Comparison of ENCODE assay signal across 10 cellular contexts in the genomic region with DNA sequence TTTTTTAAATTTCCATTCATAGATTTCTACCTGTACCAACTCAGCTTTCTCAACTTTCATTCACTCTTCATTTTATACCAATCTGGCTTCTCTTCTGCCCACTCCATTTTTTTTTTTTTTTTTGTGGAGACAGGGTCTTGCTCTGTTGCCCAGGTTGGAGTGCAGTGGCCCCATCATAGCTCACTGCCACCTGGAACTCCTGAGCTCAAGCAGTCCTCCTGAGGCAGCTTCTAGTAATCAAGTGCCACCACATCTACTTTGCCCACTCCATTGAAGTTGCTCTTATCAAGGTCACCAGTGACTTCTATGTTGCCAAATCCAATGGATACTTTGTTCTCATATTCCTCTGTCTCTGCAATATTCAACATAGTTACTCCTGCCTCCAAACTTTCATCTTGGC. TPM values are rescaled to one million over a fixed set of nuclear protein-coding genes. Genes with fewer than 3 reads are reported as not detected.
DNase-seq lines count a peak whose midpoint lies in the region; ATAC-seq and TF ChIP-seq lines count a peak whose summit lies in the region.
"Had no signal": no experiment of that assay in that cellular context is flagged by ENCODE, and none has a peak within 500 bp of the region (broad histone marks: within the 10 kb centered on the region; RNA-seq: fewer than 3 reads in every experiment).

No MANE protein-coding gene starts in this region.

- no peak for DNase-seq in activated naive CD4-positive, alpha-beta T cell treated with anti-CD3 and anti-CD28 coated beads for 36 hours
- DNase-seq in activated naive CD4-positive, alpha-beta T cell (lab: John Stamatoyannopoulos, UW) = no peak
- DNase-seq in T-helper 17 cell = no peak
- DNase-seq in fibroblast of pulmonary artery (ENCODE audit: low read depth) = no peak
- DNase-seq in smooth muscle cell (lab: John Stamatoyannopoulos, UW; ENCODE audit: unreplicated experiment) = no peak
- DNase-seq in T-helper 9 cell = no peak
- DNase-seq in G401 (ENCODE audit: low spot score) = no peak
- DNase-seq: MV-4-11 had no signal

- H3K9ac ChIP-seq in smooth muscle cell (ENCODE audit: low read depth) = no peak overlapping the region

- no peaks in the 10 kb centered on the region for H3K27me3 ChIP-seq in smooth muscle cell (ENCODE audit: low read depth)
- H3K27me3 ChIP-seq: suprapubic skin had no signal

- intact Hi-C loops in activated naive CD4-positive, alpha-beta T cell treated with anti-CD3 and anti-CD28 coated beads for 36 hours (cut with micrococcal nuclease) = loop anchor here (2.0 to 5.0 kb wide), 2 partner anchors 55 to 289 kb away; a partner anchor contains a TSS

- no peaks in the 10 kb centered on the region for H3K9me3 ChIP-seq in T-helper 17 cell (ENCODE audit: control insufficient read depth, low read length, poor library complexity, severe bottlenecking)
- no peaks in the 10 kb centered on the region for H3K9me3 ChIP-seq in smooth muscle cell (replicated peaks; ENCODE audit: low read depth)
- H3K9me3 ChIP-seq: suprapubic skin had no signal

- H3K4me2 ChIP-seq in smooth muscle cell = peak overlapping the region; percentile 95

- H3K4me3 Mint-ChIP-seq in activated naive CD4-positive, alpha-beta T cell treated with anti-CD3 and anti-CD28 coated beads for 36 hours = peak overlapping the region; percentile 98
- peak overlapping the region; percentile 99 for H3K4me3 Mint-ChIP-seq in T-helper 17 cell

- peaks cover 4% of the 10 kb centered on the region for H3F3A ChIP-seq in smooth muscle cell (ENCODE audit: low read depth)

- no peaks in the 10 kb centered on the region for H3K36me3 ChIP-seq in smooth muscle cell (ENCODE audit: low read depth)

- no peak overlapping the region for H2AFZ ChIP-seq in smooth muscle cell (ENCODE audit: low read depth)

- peaks cover 94% of the 10 kb centered on the region for H3K79me2 ChIP-seq in smooth muscle cell (ENCODE audit: low read depth)

- no peaks in the 10 kb centered on the region for H3K9me3 Mint-ChIP-seq in activated naive CD4-positive, alpha-beta T cell treated with anti-CD3 and anti-CD28 coated beads for 36 hours

- peaks cover 63% of the 10 kb centered on the region for H3K4me1 Mint-ChIP-seq in activated naive CD4-positive, alpha-beta T cell treated with anti-CD3 and anti-CD28 coated beads for 36 hours (ENCODE audit: low read depth)
- H3K4me1 Mint-ChIP-seq in T-helper 17 cell = peaks cover 56% of the 10 kb centered on the region

- in situ Hi-C loops in G401 (cut with HindIII; ENCODE audit: low sequenced_read_pairs) = no loop called here

- CTCF ChIA-PET in activated naive CD4-positive, alpha-beta T cell treated with anti-CD3 and anti-CD28 coated beads for 36 hours (lab: Charles Lee) = interaction anchor here (4.3 kb wide), 1 partner anchor 18 kb away, joined by 56 read pairs; a partner anchor contains a TSS

- peak overlapping the region; percentile 100 for H3K27ac Mint-ChIP-seq in activated naive CD4-positive, alpha-beta T cell treated with anti-CD3 and anti-CD28 coated beads for 36 hours
- H3K27ac Mint-ChIP-seq in T-helper 17 cell = peak overlapping the region; percentile 100

- TF ChIP-seq CTCF in fibroblast of pulmonary artery (IDR thresholded peaks at IDR 0.05; ENCODE audit: low read length, missing control alignments) = no peak
- TF ChIP-seq CTCF in smooth muscle cell (IDR thresholded peaks at IDR 0.05; ENCODE audit: borderline replicate concordance, insufficient read depth, poor library complexity, severe bottlenecking) = no peak

- peak overlapping the region; percentile 98 for H3K4me3 ChIP-seq in fibroblast of pulmonary artery (replicated peaks; ENCODE audit: low read depth, low read length)
- peak overlapping the region; percentile 88 for H3K4me3 ChIP-seq in smooth muscle cell

- H3K27me3 Mint-ChIP-seq in activated naive CD4-positive, alpha-beta T cell treated with anti-CD3 and anti-CD28 coated beads for 36 hours (ENCODE audit: low read depth) = no peaks in the 10 kb centered on the region
- H3K27me3 Mint-ChIP-seq in T-helper 17 cell = no peaks in the 10 kb centered on the region

- no peak overlapping the region for H3K27ac ChIP-seq in smooth muscle cell (ENCODE audit: low read depth)
- H3K27ac ChIP-seq: suprapubic skin had no signal

- peaks cover 17% of the 10 kb centered on the region for H3K4me1 ChIP-seq in smooth muscle cell (ENCODE audit: low read depth)

- peaks cover 56% of the 10 kb centered on the region for H4K20me1 ChIP-seq in smooth muscle cell (ENCODE audit: low read depth)

- peaks cover 28% of the 10 kb centered on the region for H3K36me3 Mint-ChIP-seq in activated naive CD4-positive, alpha-beta T cell treated with anti-CD3 and anti-CD28 coated beads for 36 hours (ENCODE audit: low read depth)
- peaks cover 18% of the 10 kb centered on the region for H3K36me3 Mint-ChIP-seq in T-helper 17 cell (ENCODE audit: low read depth)

- ATAC-seq in T-helper 17 cell (no peak), GM18909 (IDR thresholded peaks at IDR 0.05; ENCODE audit: poor library complexity, unreplicated experiment) (no peak)

RNA-seq across cellular contexts. Expression of a gene that starts 1.7 kb away (rescaled TPM):
- total RNA-seq in activated naive CD4-positive, alpha-beta T cell treated with anti-CD3 and anti-CD28 coated beads for 36 hours = 10 to 100 TPM; 50.8 to 52.1 TPM
- 100 to 1,000 TPM; 136 to 139 TPM for total RNA-seq in T-helper 17 cell
- total RNA-seq in smooth muscle cell = 48.5 and 64.0 TPM in 2 replicates
- 22.4 and 26.1 TPM in 2 replicates for polyA plus RNA-seq in smooth muscle cell
- 24.4 and 43.0 TPM in 2 replicates for total RNA-seq in G401 (2014; rRNA removed; shearing (Covaris generic))

RNA-seq across cellular contexts. Expression of a gene that starts 2.0 kb away (rescaled TPM):
- total RNA-seq in activated naive CD4-positive, alpha-beta T cell treated with anti-CD3 and anti-CD28 coated beads for 36 hours = 10 to 100 TPM; 30.3 to 30.9 TPM
- total RNA-seq in T-helper 17 cell = 10 to 100 TPM; 31.5 to 38.5 TPM
- 78.8 and 88.6 TPM in 2 replicates for total RNA-seq in smooth muscle cell
- polyA plus RNA-seq in smooth muscle cell = 87.9 and 96.5 TPM in 2 replicates
- total RNA-seq in G401 (2014; rRNA removed; shearing (Covaris generic)) = 57.7 and 73.3 TPM in 2 replicates

RNA-seq across cellular contexts. Expression of a gene that starts 18.8 kb away (rescaled TPM):
- 10 to 100 TPM; 89.4 to 92.0 TPM for total RNA-seq in activated naive CD4-positive, alpha-beta T cell treated with anti-CD3 and anti-CD28 coated beads for 36 hours
- 100 to 1,000 TPM; 136 to 153 TPM for total RNA-seq in T-helper 17 cell
- 63.5 and 93.3 TPM in 2 replicates for total RNA-seq in smooth muscle cell
- 35.1 and 37.1 TPM in 2 replicates for polyA plus RNA-seq in smooth muscle cell
- 77.8 and 137 TPM in 2 replicates for total RNA-seq in G401 (2014; rRNA removed; shearing (Covaris generic))

RNA-seq across cellular contexts. Expression of a gene that starts 48.0 kb away (rescaled TPM):
- total RNA-seq in activated naive CD4-positive, alpha-beta T cell treated with anti-CD3 and anti-CD28 coated beads for 36 hours = 1 to 10 TPM; 2.1 to 3.1 TPM
- 1 to 10 TPM; 4.8 to 6.3 TPM for total RNA-seq in T-helper 17 cell
- total RNA-seq in smooth muscle cell = 1.9 and 3.0 TPM in 2 replicates
- 1.8 and 3.0 TPM in 2 replicates for polyA plus RNA-seq in smooth muscle cell
- 2.4 and 17.2 TPM in 2 replicates for total RNA-seq in G401 (2014; rRNA removed; shearing (Covaris generic))

RNA-seq across cellular contexts. Expression of a gene that starts 49.7 kb away (rescaled TPM):
- 10 to 100 TPM; 15.6 TPM for total RNA-seq in activated naive CD4-positive, alpha-beta T cell treated with anti-CD3 and anti-CD28 coated beads for 36 hours
- total RNA-seq in T-helper 17 cell (1 to 10 TPM; 8.1 to 8.8 TPM), smooth muscle cell (2.2 and 3.8 TPM in 2 replicates)
- 2.0 and 2.3 TPM in 2 replicates for polyA plus RNA-seq in smooth muscle cell
- 1.3 and 2.7 TPM in 2 replicates for total RNA-seq in G401 (2014; rRNA removed; shearing (Covaris generic))
